33 cellular contexts compared by ENCODE assay signal in the genomic region with DNA sequence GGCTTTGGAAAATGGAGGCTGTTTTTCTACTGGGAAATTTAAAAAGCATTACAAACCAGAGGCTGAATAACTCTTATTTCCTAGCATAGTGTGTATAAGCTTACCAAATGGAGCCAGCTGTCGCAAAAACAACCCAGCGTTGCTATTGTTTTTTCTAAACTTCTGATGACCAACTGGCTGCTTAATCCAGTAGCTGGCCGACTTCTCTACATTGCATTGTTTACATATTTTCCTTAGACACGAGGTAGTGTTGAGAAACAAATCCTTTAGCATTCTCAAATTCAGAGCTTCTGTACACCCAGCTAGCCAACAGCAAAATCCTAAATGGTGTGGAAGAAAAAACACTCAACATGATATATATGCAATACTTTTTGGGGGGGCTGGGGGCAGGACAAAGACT.
DNase-seq lines count a peak whose midpoint lies in the region; ATAC-seq and TF ChIP-seq lines count a peak whose summit lies in the region.
"Had no signal": no experiment of that assay in that cellular context is flagged by ENCODE, and none has a peak within 500 bp of the region (broad histone marks: within the 10 kb centered on the region; RNA-seq: fewer than 3 reads in every experiment).

No MANE protein-coding gene starts in this region.

- H3K4me1 ChIP-seq in left lung, result no peaks in the 10 kb centered on the region
- H3K4me1 ChIP-seq: ascending aorta, heart left ventricle, upper lobe of left lung had no signal

- H3K4me1 Mint-ChIP-seq in progenitor cell of endocrine pancreas (ENCODE audit: low read depth), result peaks cover 15% of the 10 kb centered on the region
- H3K4me1 Mint-ChIP-seq in activated T-cell treated with anti-CD3 and anti-CD28 coated beads, Interleukin-2, amount 50 U/mL, for 4 hours (ENCODE audit: low read depth), result no peaks in the 10 kb centered on the region
- H3K4me1 Mint-ChIP-seq: central memory CD8-positive, alpha-beta T cell; naive thymus-derived CD4-positive, alpha-beta T cell had no signal

- no peaks in the 10 kb centered on the region for H3K27me3 ChIP-seq in left lung
- H3K27me3 ChIP-seq: ascending aorta, dorsolateral prefrontal cortex, heart left ventricle, upper lobe of left lung had no signal

- H3K36me3 Mint-ChIP-seq in progenitor cell of endocrine pancreas (ENCODE audit: insufficient read depth), result no peaks in the 10 kb centered on the region
- H3K36me3 Mint-ChIP-seq in activated T-cell treated with anti-CD3 and anti-CD28 coated beads, Interleukin-2, amount 50 U/mL, for 4 hours (ENCODE audit: insufficient read depth), result no peaks in the 10 kb centered on the region
- H3K36me3 Mint-ChIP-seq: activated CD4-positive, alpha-beta memory T cell treated with anti-CD3 and anti-CD28 coated beads for 36 hours; activated naive CD8-positive, alpha-beta T cell; naive thymus-derived CD4-positive, alpha-beta T cell had no signal

- intact Hi-C loops in left lung (cut with DNase I), result no loop called here

- no peaks in the 10 kb centered on the region for H3K27me3 Mint-ChIP-seq in progenitor cell of endocrine pancreas
- no peaks in the 10 kb centered on the region for H3K27me3 Mint-ChIP-seq in activated T-cell treated with anti-CD3 and anti-CD28 coated beads, Interleukin-2, amount 50 U/mL, for 4 hours (ENCODE audit: low read depth)
- H3K27me3 Mint-ChIP-seq: activated CD4-positive, alpha-beta memory T cell treated with anti-CD3 and anti-CD28 coated beads for 36 hours; activated naive CD8-positive, alpha-beta T cell; central memory CD8-positive, alpha-beta T cell; naive thymus-derived CD4-positive, alpha-beta T cell had no signal

- H3K27ac ChIP-seq in left lung, result no peak overlapping the region
- H3K27ac ChIP-seq: ascending aorta, dorsolateral prefrontal cortex, heart left ventricle, RWPE1, SK-N-MC, skin epidermis, upper lobe of left lung had no signal

- peak; percentile 27 for ATAC-seq in left lung
- no peak for ATAC-seq in GM21723 (IDR thresholded peaks at IDR 0.05; ENCODE audit: unreplicated experiment)
- no peak for ATAC-seq in activated T-cell treated with anti-CD3 and anti-CD28 coated beads, Interleukin-2, amount 50 U/mL, for 4 hours
- ATAC-seq: naive thymus-derived CD4-positive, alpha-beta T cell had no signal

- H3K36me3 ChIP-seq in left lung, result no peaks in the 10 kb centered on the region
- H3K36me3 ChIP-seq: heart left ventricle, upper lobe of left lung had no signal

- H3K9me3 Mint-ChIP-seq in progenitor cell of endocrine pancreas (ENCODE audit: low read depth), result no peaks in the 10 kb centered on the region
- no peaks in the 10 kb centered on the region for H3K9me3 Mint-ChIP-seq in activated T-cell treated with anti-CD3 and anti-CD28 coated beads, Interleukin-2, amount 50 U/mL, for 4 hours
- H3K9me3 Mint-ChIP-seq: activated CD4-positive, alpha-beta memory T cell treated with anti-CD3 and anti-CD28 coated beads for 36 hours had no signal

- no peak for TF ChIP-seq CTCF in left lung (IDR thresholded peaks at IDR 0.05)
- no peak for TF ChIP-seq CTCF in progenitor cell of endocrine pancreas (IDR thresholded peaks at IDR 0.05; ENCODE audit: unreplicated experiment)

- no peak overlapping the region for H3K4me3 ChIP-seq in left lung
- no peak overlapping the region for H3K4me3 ChIP-seq in skeletal muscle cell (ENCODE audit: low read depth, low read length)
- H3K4me3 ChIP-seq: ascending aorta, dorsolateral prefrontal cortex, heart left ventricle, SK-N-MC, skin epidermis, upper lobe of left lung had no signal

- DNase-seq in HCEC 1CT (peak; percentile 73), dedifferentiated amniotic fluid mesenchymal stem cell (ENCODE audit: extremely low spot score) (peak; percentile 28), left lung (no peak), skeletal muscle cell (ENCODE audit: low read depth) (peak; percentile 16), progenitor cell of endocrine pancreas (ENCODE audit: low spot score, unreplicated experiment) (no peak), activated gamma-delta T cell (lab: John Stamatoyannopoulos, UW) (no peak)
- no peak for DNase-seq in activated T-cell treated with anti-CD3 and anti-CD28 coated beads, Interleukin-2, amount 50 U/mL, for 4 hours
- DNase-seq: ACHN; activated CD4-positive, alpha-beta memory T cell treated with anti-CD3 and anti-CD28 coated beads for 36 hours; activated CD4-positive, CD25-positive, alpha-beta regulatory T cell treated with anti-CD3 and anti-CD28 coated beads, Interleukin-2, amount 50 U/mL, for 72 hours; activated CD8-positive, alpha-beta memory T cell treated with anti-CD3 and anti-CD28 coated beads, Interleukin-2, amount 50 U/mL, for 4 hours; C1 segment of cervical spinal cord; Caco-2; DMS79; dorsolateral prefrontal cortex; foreskin fibroblast; heart left ventricle; HFFc6; KG1; naive thymus-derived CD4-positive, alpha-beta T cell; NCI-H1417 treated with DMSO at 0.1 percent for 48 hours; NCI-H2081 treated with DMSO at 0.1 percent for 48 hours; NCI-H345; nucleus accumbens; stimulated activated CD8-positive, alpha-beta memory T cell treated with anti-CD3 and anti-CD28 coated beads, Interleukin-4, amount 100 ng/mL, for 48 hours; upper lobe of left lung had no signal

- no peak overlapping the region for H3K27ac Mint-ChIP-seq in progenitor cell of endocrine pancreas
- H3K27ac Mint-ChIP-seq: activated CD4-positive, alpha-beta memory T cell treated with anti-CD3 and anti-CD28 coated beads for 36 hours; activated naive CD8-positive, alpha-beta T cell; HFFc6; naive thymus-derived CD4-positive, alpha-beta T cell had no signal

- no peak overlapping the region for H3K4me3 Mint-ChIP-seq in progenitor cell of endocrine pancreas (ENCODE audit: low read depth)
- H3K4me3 Mint-ChIP-seq in activated T-cell treated with anti-CD3 and anti-CD28 coated beads, Interleukin-2, amount 50 U/mL, for 4 hours, result no peak overlapping the region
- H3K4me3 Mint-ChIP-seq: activated CD4-positive, alpha-beta memory T cell treated with anti-CD3 and anti-CD28 coated beads for 36 hours; activated naive CD8-positive, alpha-beta T cell; central memory CD8-positive, alpha-beta T cell; HFFc6; naive thymus-derived CD4-positive, alpha-beta T cell had no signal

- no peaks in the 10 kb centered on the region for H3K9me3 ChIP-seq in left lung
- H3K9me3 ChIP-seq: ascending aorta, Caco-2, heart left ventricle, upper lobe of left lung had no signal

Comparison
In these comparisons a context has a peak if more than half of its experiments do, and no peak if none do; other contexts are left out.
1. DNase-seq: peak in HCEC 1CT (single experiment), dedifferentiated amniotic fluid mesenchymal stem cell (single experiment) and skeletal muscle cell (single experiment); none in left lung (0 of 2), progenitor cell of endocrine pancreas (single experiment), activated gamma-delta T cell (single experiment) and activated T-cell treated with anti-CD3 and anti-CD28 coated beads, Interleukin-2, amount 50 U/mL, for 4 hours (single experiment).